In genomic region chr17:80118601-80119270, GRCh38 we compare ENCODE assay signal across 17 cellular contexts. TPM values are rescaled to one million over a fixed set of nuclear protein-coding genes. Genes with fewer than 3 reads are reported as not detected.
A peak's percentile ranks its signal among the peaks of the same experiment; 100 is the strongest.
DNase-seq lines count a peak whose midpoint lies in the region; ATAC-seq, FAIRE-seq and TF ChIP-seq lines count a peak whose summit lies in the region.
"Had no signal": no experiment of that assay in that cellular context is flagged by ENCODE, and none has a peak within 500 bp of the region (broad histone marks: within the 10 kb centered on the region; RNA-seq: fewer than 3 reads in every experiment).

No MANE protein-coding gene starts in this region.

- FAIRE-seq in GM19239 (lab: Jason Lieb, UNC), result no peak

- peak overlapping the region in 3 of 5 experiments; percentile 30 to 86 (median 79) for H3K27ac Mint-ChIP-seq in brain

- in situ Hi-C loops in GM13976 (cut with MboI; ENCODE audit: low sequenced_read_pairs, unreplicated experiment), result no loop called here

- H3K4me1 Mint-ChIP-seq in brain, result peaks cover 3% of the 10 kb centered on the region

- no peak overlapping the region for H3K4me3 Mint-ChIP-seq in brain

- no peaks in the 10 kb centered on the region for H3K27me3 Mint-ChIP-seq in brain

- peaks cover 4 to 14% (median 10%) of the 10 kb centered on the region in 5 experiments for H3K9me3 Mint-ChIP-seq in brain

- peak; percentile 11 for ATAC-seq in omental fat pad (ENCODE audit: low FRiP score)
- ATAC-seq in HG03460 (IDR thresholded peaks at IDR 0.05; ENCODE audit: unreplicated experiment), result no peak
- ATAC-seq in HG03442 (IDR thresholded peaks at IDR 0.05; ENCODE audit: unreplicated experiment), result no peak
- ATAC-seq: SK-N-SH treated with all-trans-retinoic acid at 6 μM for 48 hours had no signal

- DNase-seq in NCI-H1694 (lab: John Stamatoyannopoulos, UW) (peak; percentile 52), NCI-H1694 treated with DMSO at 0.1 percent for 48 hours (lab: John Stamatoyannopoulos, UW) (no peak), GM13976 (ENCODE audit: low spot score) (peak; percentile 32), omental fat pad (ENCODE audit: low spot score) (no peak), GM19239 (ENCODE audit: insufficient read length, low spot score) (no peak)
- DNase-seq: DMS153, EL, NCI-H1436 treated with DMSO at 0.1 percent for 48 hours, NCI-H345, NCI-H526 treated with DMSO at 0.1 percent for 48 hours, PC-3, Right ventricle myocardium superior had no signal

- no peak for TF ChIP-seq CTCF in GM13976 (IDR thresholded peaks at IDR 0.05; ENCODE audit: borderline replicate concordance, control extremely low read depth, extremely low read depth, insufficient read depth, missing control alignments)
- TF ChIP-seq CTCF in brain (conservative IDR thresholded peaks at IDR 0.05), result no peak
- no peak for TF ChIP-seq CTCF in omental fat pad (IDR thresholded peaks at IDR 0.05)

- peaks cover 26% of the 10 kb centered on the region for H3K36me3 Mint-ChIP-seq in brain

RNA-seq across cellular contexts. Expression of gene GAA, which starts 17.4 kb away (rescaled TPM):
- polyA plus RNA-seq in brain (ENCODE audit: insufficient read depth, low read depth, low replicate concordance), result 99.7 TPM
- 10 to 100 TPM; 52.8 to 83.0 (median 64.8) TPM for total RNA-seq in omental fat pad

RNA-seq across cellular contexts. Expression of gene EIF4A3, which starts 28.2 kb away (rescaled TPM):
- polyA plus RNA-seq in brain (ENCODE audit: insufficient read depth, low read depth, low replicate concordance), result 155 TPM
- total RNA-seq in omental fat pad, result 100 to 1,000 TPM in 2 of 4 donors, 10 to 100 TPM in 2; 49.0 to 218 (median 112) TPM

RNA-seq across cellular contexts. Expression of gene CARD14, which starts 51.1 kb away (rescaled TPM):
- 0.22 TPM for polyA plus RNA-seq in brain (ENCODE audit: insufficient read depth, low read depth, low replicate concordance)
- under 1 TPM in 2 of 4 donors, not detected in 2; 0.37 to 0.63 TPM for total RNA-seq in omental fat pad
- total RNA-seq: HT1080, Right ventricle myocardium superior had no signal

Comparison
In these comparisons a context has a peak if more than half of its experiments do, and no peak if none do; other contexts are left out.
1. DNase-seq: peak in NCI-H1694 (single experiment) and GM13976 (single experiment); none in NCI-H1694 treated with DMSO at 0.1 percent for 48 hours (single experiment), omental fat pad (single experiment) and GM19239 (single experiment).